1 cellular context compared by ENCODE assay signal in genomic region chr4:73407227-73407673, GRCh38.
TF ChIP-seq lines count a peak whose summit lies in the region.

No MANE protein-coding gene starts in this region.

TF ChIP-seq in HepG2, 621 proteins besides CTCF, POLR2A, EP300 and RAD21 (continued from another document and continues in another):
- TF ChIP-seq BRCA1 (CRISPR knock-in tag; IDR thresholded peaks at IDR 0.05) (peak; percentile 82; the same call in 1 of the 2 replicates), IRF9 (CRISPR knock-in tag; IDR thresholded peaks at IDR 0.05; ENCODE audit: borderline replicate concordance) (no peak), SRF (IDR thresholded peaks at IDR 0.05; ENCODE audit: low read depth, low read length) (no peak), FOXP4 (CRISPR knock-in tag; IDR thresholded peaks at IDR 0.05) (0 out of 2 replicates have a peak, but pooled peaks have one; percentile 15), ARID3A (IDR thresholded peaks at IDR 0.05; ENCODE audit: low read depth, low read length) (no peak), ZNF280D (CRISPR knock-in tag; IDR thresholded peaks at IDR 0.05) (no peak), NCOA5 (CRISPR knock-in tag; IDR thresholded peaks at IDR 0.05) (peak; percentile 67; the same call in 1 of the 2 replicates), NFIC (IDR thresholded peaks at IDR 0.05; ENCODE audit: low read length) (peak; percentile 30; the same call in 1 of the 2 replicates), HMGXB4 (CRISPR knock-in tag; IDR thresholded peaks at IDR 0.05; ENCODE audit: borderline replicate concordance in 1 of 2, low read depth in 1 of 2) (0 out of 4 replicates have a peak, but pooled peaks of 1 of the 2 experiments have one; percentile 22), ZNF589 (CRISPR knock-in tag; conservative IDR thresholded peaks at IDR 0.05) (no peak), TP53 (CRISPR knock-in tag; conservative IDR thresholded peaks at IDR 0.05) (peak; percentile 72; the same call in 1 of the 2 replicates), KLF9 (CRISPR knock-in tag; IDR thresholded peaks at IDR 0.05; ENCODE audit: low read depth) (no peak), ZBTB46 (CRISPR knock-in tag; IDR thresholded peaks at IDR 0.05; ENCODE audit: borderline replicate concordance) (no peak), ZNF629 (CRISPR knock-in tag; conservative IDR thresholded peaks at IDR 0.05) (0 out of 2 replicates have a peak, but pooled peaks have one; percentile 39), KDM5A (IDR thresholded peaks at IDR 0.05; ENCODE audit: borderline replicate concordance, low read length) (0 out of 2 replicates have a peak, but pooled peaks have one; percentile 16), NR2F2 (IDR thresholded peaks at IDR 0.05; ENCODE audit: borderline replicate concordance, low read depth) (peak; percentile 22; the same call in 1 of the 2 replicates), SRSF1 (optimal IDR thresholded peaks at IDR 0.05; ENCODE audit: low read depth, low read length) (no peak), MXD3 (CRISPR knock-in tag; IDR thresholded peaks at IDR 0.05) (no peak), ZNF792 (CRISPR knock-in tag; IDR thresholded peaks at IDR 0.05) (no peak), FUBP1 (CRISPR knock-in tag; IDR thresholded peaks at IDR 0.05; ENCODE audit: borderline replicate concordance) (peak; percentile 90; the same call in 1 of the 2 replicates), DRAP1 (CRISPR knock-in tag; IDR thresholded peaks at IDR 0.05) (0 out of 2 replicates have a peak, but pooled peaks have one; percentile 32), TEF (CRISPR knock-in tag; IDR thresholded peaks at IDR 0.05) (peak; percentile 83; the same call in 1 of the 2 replicates), MBD4 (IDR thresholded peaks at IDR 0.05; ENCODE audit: borderline replicate concordance, low read length) (peak; percentile 80; the same call in 1 of the 2 replicates), RCOR2 (CRISPR knock-in tag; IDR thresholded peaks at IDR 0.05) (0 out of 2 replicates have a peak, but pooled peaks have one; percentile 33), MLLT10 (CRISPR knock-in tag; IDR thresholded peaks at IDR 0.05) (peak; percentile 99), CREB1 (IDR thresholded peaks at IDR 0.05) (no peak), CREB1 (CRISPR knock-in tag; IDR thresholded peaks at IDR 0.05) (0 out of 2 replicates have a peak, but pooled peaks have one; percentile 50), AKNA (CRISPR knock-in tag; IDR thresholded peaks at IDR 0.05; ENCODE audit: borderline replicate concordance) (peak; percentile 85; the same call in 1 of the 2 replicates), ZNF615 (CRISPR knock-in tag; IDR thresholded peaks at IDR 0.05; ENCODE audit: borderline replicate concordance) (no peak), ZFYVE20 (CRISPR knock-in tag; IDR thresholded peaks at IDR 0.05; ENCODE audit: borderline replicate concordance, low read depth) (no peak), MTF1 (CRISPR knock-in tag; IDR thresholded peaks at IDR 0.05) (no peak), PHF5A (CRISPR knock-in tag; IDR thresholded peaks at IDR 0.05; ENCODE audit: low read depth, unreplicated experiment) (peak; percentile 86), ZFAT (CRISPR knock-in tag; conservative IDR thresholded peaks at IDR 0.05) (peak; percentile 80; the same call in 1 of the 2 replicates), ZNF256 (CRISPR knock-in tag; conservative IDR thresholded peaks at IDR 0.05) (0 out of 2 replicates have a peak, but pooled peaks have one; percentile 70), PRMT3 (CRISPR knock-in tag; IDR thresholded peaks at IDR 0.05; ENCODE audit: borderline replicate concordance, low read depth) (0 out of 2 replicates have a peak, but pooled peaks have one; percentile 31), EEA1 (CRISPR knock-in tag; IDR thresholded peaks at IDR 0.05; ENCODE audit: borderline replicate concordance) (no peak)
